22 cellular contexts compared by ENCODE assay signal in the genomic region with DNA sequence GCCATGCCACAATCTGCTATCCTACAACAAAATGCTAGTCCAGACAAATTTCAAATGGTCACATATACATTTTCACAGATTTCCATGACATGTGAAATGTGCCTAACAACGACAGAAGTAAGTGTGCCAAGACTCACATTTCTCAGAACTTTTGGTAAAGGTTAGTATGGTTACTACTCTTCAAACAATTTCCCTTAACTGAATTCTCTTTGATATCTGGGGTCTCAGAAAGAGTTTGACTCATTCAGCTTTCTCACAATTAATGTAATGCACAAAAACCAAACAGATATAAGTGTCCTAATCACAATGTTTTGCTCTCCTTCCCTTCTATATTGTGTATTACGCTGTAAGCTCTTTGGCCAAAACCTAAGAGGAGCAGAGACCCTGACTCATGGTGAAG.
DNase-seq lines count a peak whose midpoint lies in the region; ATAC-seq, FAIRE-seq and TF ChIP-seq lines count a peak whose summit lies in the region.
"Had no signal": no experiment of that assay in that cellular context is flagged by ENCODE, and none has a peak within 500 bp of the region (broad histone marks: within the 10 kb centered on the region; RNA-seq: fewer than 3 reads in every experiment).

No MANE protein-coding gene starts in this region.

- no peaks in the 10 kb centered on the region for H4K20me1 ChIP-seq in astrocyte (ENCODE audit: insufficient read depth, low read length)
- H4K20me1 ChIP-seq: BLaER1 had no signal

- H3K27me3 ChIP-seq in astrocyte (ENCODE audit: insufficient read depth, low read length): no peaks in the 10 kb centered on the region
- H3K27me3 ChIP-seq: BLaER1 had no signal

- POLR2A ChIA-PET in activated CD4-positive, alpha-beta T cell treated with anti-CD3 and anti-CD28 coated beads for 36 hours (lab: Charles Lee): no interaction called here
- POLR2A ChIA-PET in activated CD4-positive, alpha-beta T cell treated with anti-CD3 and anti-CD28 coated beads, Interleukin-2, amount 10 ng/mL, durations not matched to agents 7 days and 5 days (lab: Charles Lee): no interaction called here

- H3K27ac ChIP-seq in astrocyte (ENCODE audit: low read depth, low read length): no peak overlapping the region
- H3K27ac ChIP-seq: BLaER1, C4-2B, GM23248 had no signal

- no peaks in the 10 kb centered on the region for H3K36me3 Mint-ChIP-seq in activated CD4-positive, alpha-beta T cell treated with anti-CD3 and anti-CD28 coated beads for 36 hours (ENCODE audit: low read depth)
- no peaks in the 10 kb centered on the region for H3K36me3 Mint-ChIP-seq in activated CD4-positive, alpha-beta T cell treated with anti-CD3 and anti-CD28 coated beads, Interleukin-2, amount 10 ng/mL, durations not matched to agents 7 days and 5 days (ENCODE audit: low read depth)
- no peaks in the 10 kb centered on the region for H3K36me3 Mint-ChIP-seq in activated naive CD8-positive, alpha-beta T cell treated with anti-CD3 and anti-CD28 coated beads, Interleukin-2, amount 50 U/mL, for 24 hours (ENCODE audit: low read depth)
- H3K36me3 Mint-ChIP-seq in activated naive CD8-positive, alpha-beta T cell treated with anti-CD3 and anti-CD28 coated beads for 36 hours: no peaks in the 10 kb centered on the region
- H3K36me3 Mint-ChIP-seq in astrocyte (ENCODE audit: low read depth, unreplicated experiment): no peaks in the 10 kb centered on the region
- H3K36me3 Mint-ChIP-seq: CD4-positive, CD25-positive, alpha-beta regulatory T cell; CD8-positive, alpha-beta T cell had no signal

- no peak overlapping the region for H3K4me3 Mint-ChIP-seq in activated CD4-positive, alpha-beta T cell treated with anti-CD3 and anti-CD28 coated beads for 36 hours
- no peak overlapping the region for H3K4me3 Mint-ChIP-seq in activated CD4-positive, alpha-beta T cell treated with anti-CD3 and anti-CD28 coated beads, Interleukin-2, amount 10 ng/mL, durations not matched to agents 7 days and 5 days
- no peak overlapping the region for H3K4me3 Mint-ChIP-seq in activated naive CD8-positive, alpha-beta T cell treated with anti-CD3 and anti-CD28 coated beads, Interleukin-2, amount 50 U/mL, for 24 hours
- no peak overlapping the region for H3K4me3 Mint-ChIP-seq in activated naive CD8-positive, alpha-beta T cell treated with anti-CD3 and anti-CD28 coated beads for 36 hours
- H3K4me3 Mint-ChIP-seq in astrocyte (ENCODE audit: unreplicated experiment): no peak overlapping the region
- H3K4me3 Mint-ChIP-seq: B cell; CD4-positive, CD25-positive, alpha-beta regulatory T cell; CD8-positive, alpha-beta T cell had no signal

- ATAC-seq in activated CD4-positive, alpha-beta T cell treated with anti-CD3 and anti-CD28 coated beads for 36 hours: peak; percentile 61
- peak; percentile 20 for ATAC-seq in activated naive CD8-positive, alpha-beta T cell treated with anti-CD3 and anti-CD28 coated beads, Interleukin-2, amount 50 U/mL, for 24 hours
- ATAC-seq in GM18870 (IDR thresholded peaks at IDR 0.05; ENCODE audit: unreplicated experiment): no peak
- ATAC-seq: CD8-positive, alpha-beta T cell had no signal

- intact Hi-C loops in activated CD4-positive, alpha-beta T cell treated with anti-CD3 and anti-CD28 coated beads for 36 hours (cut with DNase I, micrococcal nuclease): no loop called here

- H3K4me1 Mint-ChIP-seq in activated CD4-positive, alpha-beta T cell treated with anti-CD3 and anti-CD28 coated beads for 36 hours: peaks cover 17% of the 10 kb centered on the region
- H3K4me1 Mint-ChIP-seq in activated CD4-positive, alpha-beta T cell treated with anti-CD3 and anti-CD28 coated beads, Interleukin-2, amount 10 ng/mL, durations not matched to agents 7 days and 5 days: peaks cover 20% of the 10 kb centered on the region
- H3K4me1 Mint-ChIP-seq in activated naive CD8-positive, alpha-beta T cell treated with anti-CD3 and anti-CD28 coated beads, Interleukin-2, amount 50 U/mL, for 24 hours: peaks cover 20% of the 10 kb centered on the region
- peaks cover 24% of the 10 kb centered on the region for H3K4me1 Mint-ChIP-seq in activated naive CD8-positive, alpha-beta T cell treated with anti-CD3 and anti-CD28 coated beads for 36 hours
- H3K4me1 Mint-ChIP-seq in astrocyte (ENCODE audit: low read depth, unreplicated experiment): peaks cover 3% of the 10 kb centered on the region
- H3K4me1 Mint-ChIP-seq: B cell had no signal

- no peaks in the 10 kb centered on the region for H3K9me3 ChIP-seq in astrocyte (ENCODE audit: insufficient read depth, low read depth, low read length)
- H3K9me3 ChIP-seq: BLaER1, Caco-2 had no signal

- no peak for DNase-seq in activated CD4-positive, alpha-beta T cell treated with anti-CD3 and anti-CD28 coated beads for 36 hours
- no peak for DNase-seq in activated CD4-positive, alpha-beta T cell treated with anti-CD3 and anti-CD28 coated beads, Interleukin-2, amount 10 ng/mL, durations not matched to agents 7 days and 5 days
- no peak for DNase-seq in activated naive CD8-positive, alpha-beta T cell treated with anti-CD3 and anti-CD28 coated beads, Interleukin-2, amount 50 U/mL, for 24 hours
- no peak for DNase-seq in activated naive CD8-positive, alpha-beta T cell treated with anti-CD3 and anti-CD28 coated beads for 36 hours
- no peak for DNase-seq in astrocyte (ENCODE audit: low read depth)
- DNase-seq: Caco-2; CD4-positive, CD25-positive, alpha-beta regulatory T cell; CD8-positive, alpha-beta T cell; DMS153; DND-41; GM23248; H7; HCEC 1CT had no signal

- peak; percentile 23 for FAIRE-seq in astrocyte (lab: Jason Lieb, UNC)
- FAIRE-seq: A204.1, G401.6, GM12892, GM19239, H1 had no signal

- no peak overlapping the region for H3K27ac Mint-ChIP-seq in activated CD4-positive, alpha-beta T cell treated with anti-CD3 and anti-CD28 coated beads for 36 hours
- H3K27ac Mint-ChIP-seq in activated CD4-positive, alpha-beta T cell treated with anti-CD3 and anti-CD28 coated beads, Interleukin-2, amount 10 ng/mL, durations not matched to agents 7 days and 5 days: no peak overlapping the region
- H3K27ac Mint-ChIP-seq in activated naive CD8-positive, alpha-beta T cell treated with anti-CD3 and anti-CD28 coated beads, Interleukin-2, amount 50 U/mL, for 24 hours: no peak overlapping the region
- no peak overlapping the region for H3K27ac Mint-ChIP-seq in activated naive CD8-positive, alpha-beta T cell treated with anti-CD3 and anti-CD28 coated beads for 36 hours
- no peak overlapping the region for H3K27ac Mint-ChIP-seq in astrocyte (ENCODE audit: unreplicated experiment)
- H3K27ac Mint-ChIP-seq: B cell; CD4-positive, CD25-positive, alpha-beta regulatory T cell; CD8-positive, alpha-beta T cell had no signal

- no peaks in the 10 kb centered on the region for H3K27me3 Mint-ChIP-seq in activated CD4-positive, alpha-beta T cell treated with anti-CD3 and anti-CD28 coated beads for 36 hours
- no peaks in the 10 kb centered on the region for H3K27me3 Mint-ChIP-seq in activated CD4-positive, alpha-beta T cell treated with anti-CD3 and anti-CD28 coated beads, Interleukin-2, amount 10 ng/mL, durations not matched to agents 7 days and 5 days
- no peaks in the 10 kb centered on the region for H3K27me3 Mint-ChIP-seq in activated naive CD8-positive, alpha-beta T cell treated with anti-CD3 and anti-CD28 coated beads, Interleukin-2, amount 50 U/mL, for 24 hours
- H3K27me3 Mint-ChIP-seq in activated naive CD8-positive, alpha-beta T cell treated with anti-CD3 and anti-CD28 coated beads for 36 hours: no peaks in the 10 kb centered on the region
- H3K27me3 Mint-ChIP-seq in astrocyte (ENCODE audit: low read depth, unreplicated experiment): no peaks in the 10 kb centered on the region
- H3K27me3 Mint-ChIP-seq: B cell had no signal

- no peak overlapping the region for H2AFZ ChIP-seq in astrocyte (ENCODE audit: low read depth, low read length)
- H2AFZ ChIP-seq: GM23248 had no signal

- no peaks in the 10 kb centered on the region for H3K36me3 ChIP-seq in astrocyte (ENCODE audit: insufficient read depth, low read length)
- H3K36me3 ChIP-seq: BLaER1 had no signal

- no peaks in the 10 kb centered on the region for H3K9me3 Mint-ChIP-seq in activated CD4-positive, alpha-beta T cell treated with anti-CD3 and anti-CD28 coated beads for 36 hours (ENCODE audit: low read depth)
- H3K9me3 Mint-ChIP-seq in activated CD4-positive, alpha-beta T cell treated with anti-CD3 and anti-CD28 coated beads, Interleukin-2, amount 10 ng/mL, durations not matched to agents 7 days and 5 days: peaks cover 2% of the 10 kb centered on the region
- no peaks in the 10 kb centered on the region for H3K9me3 Mint-ChIP-seq in activated naive CD8-positive, alpha-beta T cell treated with anti-CD3 and anti-CD28 coated beads, Interleukin-2, amount 50 U/mL, for 24 hours
- H3K9me3 Mint-ChIP-seq in activated naive CD8-positive, alpha-beta T cell treated with anti-CD3 and anti-CD28 coated beads for 36 hours: no peaks in the 10 kb centered on the region
- H3K9me3 Mint-ChIP-seq in astrocyte (ENCODE audit: unreplicated experiment): peaks cover 3% of the 10 kb centered on the region
- H3K9me3 Mint-ChIP-seq: CD4-positive, CD25-positive, alpha-beta regulatory T cell; CD8-positive, alpha-beta T cell had no signal

- H3K4me3 ChIP-seq in astrocyte (ENCODE audit: insufficient read depth, low read depth, low read length): no peak overlapping the region
- H3K4me3 ChIP-seq: BLaER1, GM23248 had no signal

- no peak overlapping the region for H3K9ac ChIP-seq in astrocyte (ENCODE audit: low read length)
- H3K9ac ChIP-seq: BLaER1, GM23248 had no signal

- CTCF ChIA-PET in activated CD4-positive, alpha-beta T cell treated with anti-CD3 and anti-CD28 coated beads for 36 hours (lab: Charles Lee): interaction anchor here (0.6 to 1.5 kb wide), 2 partner anchors 281 to 424 kb away, joined by 3 to 5 read pairs; no protein-coding TSS in a partner anchor
- CTCF ChIA-PET in activated CD4-positive, alpha-beta T cell treated with anti-CD3 and anti-CD28 coated beads, Interleukin-2, amount 10 ng/mL, durations not matched to agents 7 days and 5 days (lab: Charles Lee): interaction anchor here (1.0 kb wide), 1 partner anchor 13 kb away, joined by 4 read pairs; no protein-coding TSS in a partner anchor

- H3K4me2 ChIP-seq in astrocyte (ENCODE audit: low read length): no peak overlapping the region
- H3K4me2 ChIP-seq: BLaER1 had no signal

- TF ChIP-seq CTCF in astrocyte (IDR thresholded peaks at IDR 0.05; ENCODE audit: insufficient read depth, low read depth, low read length): no peak

- no peaks in the 10 kb centered on the region for H3K79me2 ChIP-seq in astrocyte (ENCODE audit: insufficient read depth, low read length)

- no peaks in the 10 kb centered on the region for H3K4me1 ChIP-seq in astrocyte (ENCODE audit: insufficient read depth, low read length)
- H3K4me1 ChIP-seq: BLaER1, Caco-2 had no signal
